1 cellular context compared by ENCODE assay signal in genomic region chr1:32647308-32648134, GRCh38.
TF ChIP-seq lines count a peak whose summit lies in the region.

No MANE protein-coding gene starts in this region.

TF ChIP-seq in GM12878, 131 proteins besides CTCF, POLR2A, EP300 and RAD21:
- TF ChIP-seq ZNF622 (IDR thresholded peaks at IDR 0.05) = no peak
- TF ChIP-seq STAT3 (IDR thresholded peaks at IDR 0.05; ENCODE audit: low read depth, low read length) = no peak
- no peak for TF ChIP-seq SUPT20H (IDR thresholded peaks at IDR 0.05; ENCODE audit: borderline replicate concordance, control insufficient read depth, low read depth, low read length)
- no peak for TF ChIP-seq MYC (IDR thresholded peaks at IDR 0.05; ENCODE audit: insufficient read depth, insufficient read length, insufficient replicate concordance, low read length, severe bottlenecking)
- TF ChIP-seq POLR2AphosphoS5 (IDR thresholded peaks at IDR 0.05; ENCODE audit: low read length) = no peak
- no peak for TF ChIP-seq TAF1 (IDR thresholded peaks at IDR 0.05; ENCODE audit: borderline replicate concordance, low read depth, low read length)
- TF ChIP-seq, protein P1, sequence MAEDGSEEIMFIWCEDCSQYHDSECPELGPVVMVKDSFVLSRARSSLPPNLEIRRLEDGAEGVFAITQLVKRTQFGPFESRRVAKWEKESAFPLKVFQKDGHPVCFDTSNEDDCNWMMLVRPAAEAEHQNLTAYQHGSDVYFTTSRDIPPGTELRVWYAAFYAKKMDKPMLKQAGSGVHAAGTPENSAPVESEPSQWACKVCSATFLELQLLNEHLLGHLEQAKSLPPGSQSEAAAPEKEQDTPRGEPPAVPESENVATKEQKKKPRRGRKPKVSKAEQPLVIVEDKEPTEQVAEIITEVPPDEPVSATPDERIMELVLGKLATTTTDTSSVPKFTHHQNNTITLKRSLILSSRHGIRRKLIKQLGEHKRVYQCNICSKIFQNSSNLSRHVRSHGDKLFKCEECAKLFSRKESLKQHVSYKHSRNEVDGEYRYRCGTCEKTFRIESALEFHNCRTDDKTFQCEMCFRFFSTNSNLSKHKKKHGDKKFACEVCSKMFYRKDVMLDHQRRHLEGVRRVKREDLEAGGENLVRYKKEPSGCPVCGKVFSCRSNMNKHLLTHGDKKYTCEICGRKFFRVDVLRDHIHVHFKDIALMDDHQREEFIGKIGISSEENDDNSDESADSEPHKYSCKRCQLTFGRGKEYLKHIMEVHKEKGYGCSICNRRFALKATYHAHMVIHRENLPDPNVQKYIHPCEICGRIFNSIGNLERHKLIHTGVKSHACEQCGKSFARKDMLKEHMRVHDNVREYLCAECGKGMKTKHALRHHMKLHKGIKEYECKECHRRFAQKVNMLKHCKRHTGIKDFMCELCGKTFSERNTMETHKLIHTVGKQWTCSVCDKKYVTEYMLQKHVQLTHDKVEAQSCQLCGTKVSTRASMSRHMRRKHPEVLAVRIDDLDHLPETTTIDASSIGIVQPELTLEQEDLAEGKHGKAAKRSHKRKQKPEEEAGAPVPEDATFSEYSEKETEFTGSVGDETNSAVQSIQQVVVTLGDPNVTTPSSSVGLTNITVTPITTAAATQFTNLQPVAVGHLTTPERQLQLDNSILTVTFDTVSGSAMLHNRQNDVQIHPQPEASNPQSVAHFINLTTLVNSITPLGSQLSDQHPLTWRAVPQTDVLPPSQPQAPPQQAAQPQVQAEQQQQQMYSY (CRISPR knock-in tag; IDR thresholded peaks at IDR 0.05) = no peak
- no peak for TF ChIP-seq RB1 (IDR thresholded peaks at IDR 0.05; ENCODE audit: borderline replicate concordance)
- no peak for TF ChIP-seq NR2C1 (IDR thresholded peaks at IDR 0.05)
- TF ChIP-seq, protein P2, sequence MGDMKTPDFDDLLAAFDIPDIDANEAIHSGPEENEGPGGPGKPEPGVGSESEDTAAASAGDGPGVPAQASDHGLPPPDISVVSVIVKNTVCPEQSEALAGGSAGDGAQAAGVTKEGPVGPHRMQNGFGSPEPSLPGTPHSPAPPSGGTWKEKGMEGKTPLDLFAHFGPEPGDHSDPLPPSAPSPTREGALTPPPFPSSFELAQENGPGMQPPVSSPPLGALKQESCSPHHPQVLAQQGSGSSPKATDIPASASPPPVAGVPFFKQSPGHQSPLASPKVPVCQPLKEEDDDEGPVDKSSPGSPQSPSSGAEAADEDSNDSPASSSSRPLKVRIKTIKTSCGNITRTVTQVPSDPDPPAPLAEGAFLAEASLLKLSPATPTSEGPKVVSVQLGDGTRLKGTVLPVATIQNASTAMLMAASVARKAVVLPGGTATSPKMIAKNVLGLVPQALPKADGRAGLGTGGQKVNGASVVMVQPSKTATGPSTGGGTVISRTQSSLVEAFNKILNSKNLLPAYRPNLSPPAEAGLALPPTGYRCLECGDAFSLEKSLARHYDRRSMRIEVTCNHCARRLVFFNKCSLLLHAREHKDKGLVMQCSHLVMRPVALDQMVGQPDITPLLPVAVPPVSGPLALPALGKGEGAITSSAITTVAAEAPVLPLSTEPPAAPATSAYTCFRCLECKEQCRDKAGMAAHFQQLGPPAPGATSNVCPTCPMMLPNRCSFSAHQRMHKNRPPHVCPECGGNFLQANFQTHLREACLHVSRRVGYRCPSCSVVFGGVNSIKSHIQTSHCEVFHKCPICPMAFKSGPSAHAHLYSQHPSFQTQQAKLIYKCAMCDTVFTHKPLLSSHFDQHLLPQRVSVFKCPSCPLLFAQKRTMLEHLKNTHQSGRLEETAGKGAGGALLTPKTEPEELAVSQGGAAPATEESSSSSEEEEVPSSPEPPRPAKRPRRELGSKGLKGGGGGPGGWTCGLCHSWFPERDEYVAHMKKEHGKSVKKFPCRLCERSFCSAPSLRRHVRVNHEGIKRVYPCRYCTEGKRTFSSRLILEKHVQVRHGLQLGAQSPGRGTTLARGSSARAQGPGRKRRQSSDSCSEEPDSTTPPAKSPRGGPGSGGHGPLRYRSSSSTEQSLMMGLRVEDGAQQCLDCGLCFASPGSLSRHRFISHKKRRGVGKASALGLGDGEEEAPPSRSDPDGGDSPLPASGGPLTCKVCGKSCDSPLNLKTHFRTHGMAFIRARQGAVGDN (IDR thresholded peaks at IDR 0.05) = no peak
- TF ChIP-seq IRF4 (IDR thresholded peaks at IDR 0.05; ENCODE audit: low read depth, low read length) = no peak
- TF ChIP-seq, protein P3, sequence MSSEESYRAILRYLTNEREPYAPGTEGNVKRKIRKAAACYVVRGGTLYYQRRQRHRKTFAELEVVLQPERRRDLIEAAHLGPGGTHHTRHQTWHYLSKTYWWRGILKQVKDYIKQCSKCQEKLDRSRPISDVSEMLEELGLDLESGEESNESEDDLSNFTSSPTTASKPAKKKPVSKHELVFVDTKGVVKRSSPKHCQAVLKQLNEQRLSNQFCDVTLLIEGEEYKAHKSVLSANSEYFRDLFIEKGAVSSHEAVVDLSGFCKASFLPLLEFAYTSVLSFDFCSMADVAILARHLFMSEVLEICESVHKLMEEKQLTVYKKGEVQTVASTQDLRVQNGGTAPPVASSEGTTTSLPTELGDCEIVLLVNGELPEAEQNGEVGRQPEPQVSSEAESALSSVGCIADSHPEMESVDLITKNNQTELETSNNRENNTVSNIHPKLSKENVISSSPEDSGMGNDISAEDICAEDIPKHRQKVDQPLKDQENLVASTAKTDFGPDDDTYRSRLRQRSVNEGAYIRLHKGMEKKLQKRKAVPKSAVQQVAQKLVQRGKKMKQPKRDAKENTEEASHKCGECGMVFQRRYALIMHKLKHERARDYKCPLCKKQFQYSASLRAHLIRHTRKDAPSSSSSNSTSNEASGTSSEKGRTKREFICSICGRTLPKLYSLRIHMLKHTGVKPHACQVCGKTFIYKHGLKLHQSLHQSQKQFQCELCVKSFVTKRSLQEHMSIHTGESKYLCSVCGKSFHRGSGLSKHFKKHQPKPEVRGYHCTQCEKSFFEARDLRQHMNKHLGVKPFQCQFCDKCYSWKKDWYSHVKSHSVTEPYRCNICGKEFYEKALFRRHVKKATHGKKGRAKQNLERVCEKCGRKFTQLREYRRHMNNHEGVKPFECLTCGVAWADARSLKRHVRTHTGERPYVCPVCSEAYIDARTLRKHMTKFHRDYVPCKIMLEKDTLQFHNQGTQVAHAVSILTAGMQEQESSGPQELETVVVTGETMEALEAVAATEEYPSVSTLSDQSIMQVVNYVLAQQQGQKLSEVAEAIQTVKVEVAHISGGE (CRISPR knock-in tag; IDR thresholded peaks at IDR 0.05) = no peak
- TF ChIP-seq CREM (IDR thresholded peaks at IDR 0.05; ENCODE audit: low read depth) = no peak
- TF ChIP-seq RFX5 (IDR thresholded peaks at IDR 0.05; ENCODE audit: low read depth, low read length) = no peak
- no peak for TF ChIP-seq SREBF1 (IDR thresholded peaks at IDR 0.05; ENCODE audit: low read length)
- no peak for TF ChIP-seq PBX3 (IDR thresholded peaks at IDR 0.05; ENCODE audit: insufficient replicate concordance, low read depth, low read length)
- TF ChIP-seq POLR2AphosphoS2 (IDR thresholded peaks at IDR 0.05; ENCODE audit: low read depth, low read length) = no peak
